In the genomic region with DNA sequence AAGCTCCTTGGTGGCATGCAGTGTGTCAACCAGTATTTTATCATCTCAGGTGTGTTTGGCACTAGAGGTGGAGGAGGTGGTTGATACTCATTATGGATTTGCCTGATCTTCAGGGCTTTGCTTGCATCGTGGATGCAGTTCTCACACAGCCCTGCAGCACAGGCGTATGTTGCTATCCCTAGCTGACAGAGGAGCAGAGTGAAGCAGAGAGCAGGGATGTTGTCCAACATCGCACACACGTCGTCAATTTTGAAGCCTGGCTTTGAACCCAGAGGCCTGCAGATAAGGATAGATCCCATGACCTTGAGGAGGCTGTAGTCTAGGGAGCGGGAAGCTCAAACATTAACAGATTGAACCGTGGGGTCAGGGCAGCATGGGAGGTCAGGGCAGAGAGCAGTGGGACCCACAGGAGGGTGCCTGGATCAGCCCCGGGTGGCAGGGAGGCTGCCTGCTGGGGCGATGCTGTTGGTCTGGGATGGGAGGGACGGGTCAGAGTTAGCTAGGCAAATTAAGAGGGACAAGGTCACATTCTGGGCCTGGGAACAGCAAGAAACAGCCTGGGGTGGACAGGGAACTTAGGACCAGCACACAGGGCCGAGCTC, we compare ENCODE assay signal across 1 cellular context.
TF ChIP-seq lines count a peak whose summit lies in the region.

No MANE protein-coding gene starts in this region.

TF ChIP-seq in H1, 55 proteins besides CTCF, POLR2A, EP300 and RAD21:
- TF ChIP-seq KDM5A (IDR thresholded peaks at IDR 0.05; ENCODE audit: low read length) = no peak
- no peak for TF ChIP-seq TAF1 (IDR thresholded peaks at IDR 0.05; ENCODE audit: low read depth, low read length)
- TF ChIP-seq, protein P1, sequence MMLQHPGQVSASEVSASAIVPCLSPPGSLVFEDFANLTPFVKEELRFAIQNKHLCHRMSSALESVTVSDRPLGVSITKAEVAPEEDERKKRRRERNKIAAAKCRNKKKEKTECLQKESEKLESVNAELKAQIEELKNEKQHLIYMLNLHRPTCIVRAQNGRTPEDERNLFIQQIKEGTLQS (IDR thresholded peaks at IDR 0.05; ENCODE audit: insufficient read depth, low read depth, low read length) = no peak
- TF ChIP-seq ASH2L (IDR thresholded peaks at IDR 0.05; ENCODE audit: low read length) = no peak
- TF ChIP-seq JUN (IDR thresholded peaks at IDR 0.05; ENCODE audit: low read depth, low read length) = no peak
- no peak for TF ChIP-seq RXRA (IDR thresholded peaks at IDR 0.05; ENCODE audit: insufficient read depth, low read depth, low read length)
- no peak for TF ChIP-seq TBP (IDR thresholded peaks at IDR 0.05; ENCODE audit: low read depth, low read length)
- no peak for TF ChIP-seq CBX5 (IDR thresholded peaks at IDR 0.05; ENCODE audit: low read depth, low read length)
- TF ChIP-seq GTF2F1 (IDR thresholded peaks at IDR 0.05; ENCODE audit: borderline replicate concordance, low read depth, low read length) = no peak
- no peak for TF ChIP-seq CBX8 (IDR thresholded peaks at IDR 0.05; ENCODE audit: borderline replicate concordance, low read depth, low read length)
- no peak for TF ChIP-seq HDAC6 (IDR thresholded peaks at IDR 0.05; ENCODE audit: low read depth, low read length)
